In genomic region chrX:71911023-71911730, GRCh38 we compare ENCODE assay signal across 1 cellular context.
TF ChIP-seq lines count a peak whose summit lies in the region.

No MANE protein-coding gene starts in this region.

TF ChIP-seq in H1, 55 proteins besides CTCF, POLR2A, EP300 and RAD21 (continued from another document):
- TF ChIP-seq CHD7 (IDR thresholded peaks at IDR 0.05; ENCODE audit: insufficient replicate concordance, low read length), result no peak
- peak; percentile 26; the same call in 1 of the 2 replicates for TF ChIP-seq TAF1 (IDR thresholded peaks at IDR 0.05; ENCODE audit: low read depth, low read length)
- TF ChIP-seq CHD2 (IDR thresholded peaks at IDR 0.05; ENCODE audit: low read length), result no peak
TF ChIP-seq in H1: peak in this region for 3.
